ENCODE assay signal across 9 cellular contexts in the genomic region with DNA sequence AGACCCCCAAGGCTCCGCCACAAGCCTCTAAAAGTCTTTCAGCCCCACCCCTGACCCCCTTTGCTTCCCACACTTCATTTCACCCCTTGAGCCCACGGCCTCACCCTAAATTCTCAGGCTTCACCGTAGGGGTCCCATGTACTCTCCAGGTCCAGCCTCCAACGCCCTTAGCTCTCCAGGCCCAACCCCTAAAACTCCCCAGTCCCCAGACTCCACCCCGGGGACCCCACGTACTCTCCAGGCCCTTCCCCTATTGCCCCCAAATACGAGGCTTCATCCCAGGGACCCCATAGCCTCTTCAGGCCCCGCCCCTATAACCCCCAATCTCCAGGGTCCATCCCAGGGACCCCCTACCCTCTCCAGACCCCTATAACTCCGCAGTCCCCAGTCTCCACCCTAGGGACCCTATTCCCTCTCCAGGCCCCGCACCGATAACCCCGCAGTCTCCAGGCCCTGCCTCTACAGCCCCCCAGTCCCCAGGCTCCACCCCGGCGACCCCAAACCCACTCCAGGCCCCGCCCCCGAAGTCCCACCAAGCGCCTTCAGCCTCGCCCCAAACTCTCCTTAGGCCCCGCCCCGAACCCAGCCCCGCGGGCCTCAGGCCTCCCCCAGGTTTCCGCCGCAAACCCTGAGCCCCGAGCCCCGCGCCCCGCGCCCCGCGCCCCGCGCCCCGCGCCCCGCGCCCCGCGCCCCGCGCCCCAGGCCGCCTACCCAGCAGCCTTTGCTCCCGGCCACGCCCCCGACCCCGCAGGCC. TPM values are rescaled to one million over a fixed set of nuclear protein-coding genes. Genes with fewer than 3 reads are reported as not detected.
DNase-seq lines count a peak whose midpoint lies in the region; ATAC-seq lines count a peak whose summit lies in the region.
"Had no signal": no experiment of that assay in that cellular context is flagged by ENCODE, and none has a peak within 500 bp of the region (broad histone marks: within the 10 kb centered on the region; RNA-seq: fewer than 3 reads in every experiment).

No MANE protein-coding gene starts in this region.

- no peaks in the 10 kb centered on the region for H3K27me3 ChIP-seq in adipocyte (replicated peaks; ENCODE audit: control insufficient read depth, insufficient read depth, low read length)
- no peaks in the 10 kb centered on the region for H3K27me3 ChIP-seq in iPS-15b (ENCODE audit: control insufficient read depth, insufficient read depth, low read length)

- no peaks in the 10 kb centered on the region for H3K9me3 ChIP-seq in adipocyte (ENCODE audit: control insufficient read depth, low read length)
- no peaks in the 10 kb centered on the region for H3K9me3 ChIP-seq in iPS-15b (ENCODE audit: control insufficient read depth, insufficient read depth, low read length)

- peak overlapping the region; percentile 95 for H3K27ac Mint-ChIP-seq in activated T-cell treated with anti-CD3 and anti-CD28 coated beads, Interleukin-2, amount 50 U/mL, for 72 hours
- peak overlapping the region; percentile 97 for H3K27ac Mint-ChIP-seq in stimulated activated naive B cell treated with anti-CD40 and anti-IgM and Interleukin-4, amounts not matched to agents 10 μg/mL and 1 μg/mL and 100 μg/mL, for 72 hours

- H3K4me1 ChIP-seq in adipocyte (ENCODE audit: control insufficient read depth, insufficient read depth, low read length) = no peaks in the 10 kb centered on the region
- no peaks in the 10 kb centered on the region for H3K4me1 ChIP-seq in iPS-15b (ENCODE audit: control insufficient read depth, insufficient read depth, low read length)

- DNase-seq in activated T-cell treated with anti-CD3 and anti-CD28 coated beads, Interleukin-2, amount 50 U/mL, for 72 hours = no peak
- DNase-seq in activated T-cell treated with anti-CD3 and anti-CD28 coated beads for 4 hours (no peak), adipocyte (ENCODE audit: low read depth) (peak; percentile 30), A172 (ENCODE audit: low spot score) (no peak), DMS79 treated with DMSO at 0.1 percent for 48 hours (lab: John Stamatoyannopoulos, UW) (no peak)
- no peak for DNase-seq in stimulated activated naive B cell treated with anti-CD40 and anti-IgM and Interleukin-4, amounts not matched to agents 10 μg/mL and 1 μg/mL and 100 μg/mL, for 72 hours

- peak overlapping the region; percentile 89 for H3K4me3 ChIP-seq in adipocyte (ENCODE audit: low read length)
- H3K4me3 ChIP-seq in iPS-15b (ENCODE audit: low read depth, low read length) = peak overlapping the region; percentile 73

- no peaks in the 10 kb centered on the region for H3K9me3 Mint-ChIP-seq in activated T-cell treated with anti-CD3 and anti-CD28 coated beads, Interleukin-2, amount 50 U/mL, for 72 hours
- H3K9me3 Mint-ChIP-seq in stimulated activated naive B cell treated with anti-CD40 and anti-IgM and Interleukin-4, amounts not matched to agents 10 μg/mL and 1 μg/mL and 100 μg/mL, for 72 hours = no peaks in the 10 kb centered on the region

- peaks cover 13% of the 10 kb centered on the region for H3K36me3 ChIP-seq in adipocyte (ENCODE audit: control insufficient read depth, insufficient read depth, low read length, severe bottlenecking)
- H3K36me3 ChIP-seq in iPS-15b (ENCODE audit: control insufficient read depth, insufficient read depth, low read length) = peaks cover 33% of the 10 kb centered on the region

- peaks cover 21% of the 10 kb centered on the region for H3K4me1 Mint-ChIP-seq in activated T-cell treated with anti-CD3 and anti-CD28 coated beads, Interleukin-2, amount 50 U/mL, for 72 hours (ENCODE audit: low read depth)
- peaks cover 18 to 40% of the 10 kb centered on the region in 2 donors for H3K4me1 Mint-ChIP-seq in stimulated activated naive B cell treated with anti-CD40 and anti-IgM and Interleukin-4, amounts not matched to agents 10 μg/mL and 1 μg/mL and 100 μg/mL, for 72 hours

- peaks cover 2 to 4% of the 10 kb centered on the region in 2 donors for H3K36me3 Mint-ChIP-seq in activated T-cell treated with anti-CD3 and anti-CD28 coated beads, Interleukin-2, amount 50 U/mL, for 72 hours (ENCODE audit: insufficient read depth in 2 of 2)
- peaks cover 21 to 30% of the 10 kb centered on the region in 2 donors for H3K36me3 Mint-ChIP-seq in stimulated activated naive B cell treated with anti-CD40 and anti-IgM and Interleukin-4, amounts not matched to agents 10 μg/mL and 1 μg/mL and 100 μg/mL, for 72 hours

- no peaks in the 10 kb centered on the region for H3K27me3 Mint-ChIP-seq in activated T-cell treated with anti-CD3 and anti-CD28 coated beads, Interleukin-2, amount 50 U/mL, for 72 hours (ENCODE audit: low read depth)
- no peaks in the 10 kb centered on the region for H3K27me3 Mint-ChIP-seq in stimulated activated naive B cell treated with anti-CD40 and anti-IgM and Interleukin-4, amounts not matched to agents 10 μg/mL and 1 μg/mL and 100 μg/mL, for 72 hours

- peak; percentile 57 to 65 for ATAC-seq in activated T-cell treated with anti-CD3 and anti-CD28 coated beads, Interleukin-2, amount 50 U/mL, for 72 hours (replicated peaks in 1 of 2)
- ATAC-seq in HG03280 (IDR thresholded peaks at IDR 0.05; ENCODE audit: unreplicated experiment) = peak; percentile 55
- peak; percentile 58 to 64 for ATAC-seq in stimulated activated naive B cell treated with anti-CD40 and anti-IgM and Interleukin-4, amounts not matched to agents 10 μg/mL and 1 μg/mL and 100 μg/mL, for 72 hours (replicated peaks)

- peak overlapping the region; percentile 90 to 92 for H3K4me3 Mint-ChIP-seq in activated T-cell treated with anti-CD3 and anti-CD28 coated beads, Interleukin-2, amount 50 U/mL, for 72 hours
- peak overlapping the region; percentile 93 to 95 for H3K4me3 Mint-ChIP-seq in stimulated activated naive B cell treated with anti-CD40 and anti-IgM and Interleukin-4, amounts not matched to agents 10 μg/mL and 1 μg/mL and 100 μg/mL, for 72 hours

- H3K9ac ChIP-seq in adipocyte (ENCODE audit: low read length) (peak overlapping the region; percentile 87), iPS-15b (ENCODE audit: low read depth, low read length) (peak overlapping the region; percentile 88)

RNA-seq across cellular contexts. Expression of gene MED16, which starts 0.6 kb away (rescaled TPM):
- 10 to 100 TPM; 59.8 to 62.2 TPM for total RNA-seq in activated T-cell treated with anti-CD3 and anti-CD28 coated beads, Interleukin-2, amount 50 U/mL, for 72 hours
- total RNA-seq in A172 (2014; rRNA removed; shearing (Covaris generic)) = 15.2 and 17.2 TPM in 2 replicates

RNA-seq across cellular contexts. Expression of gene RNU6-9, which starts 0.9 kb away (rescaled TPM):
- not detected for total RNA-seq in activated T-cell treated with anti-CD3 and anti-CD28 coated beads, Interleukin-2, amount 50 U/mL, for 72 hours
- not detected in 2 replicates for total RNA-seq in A172 (2014; rRNA removed; shearing (Covaris generic))
- total RNA-seq: myocyte had no signal

RNA-seq across cellular contexts. Expression of gene R3HDM4, which starts 20.6 kb away (rescaled TPM):
- total RNA-seq in activated T-cell treated with anti-CD3 and anti-CD28 coated beads, Interleukin-2, amount 50 U/mL, for 72 hours = 100 to 1,000 TPM; 109 to 126 TPM
- 23.0 and 29.7 TPM in 2 replicates for total RNA-seq in A172 (2014; rRNA removed; shearing (Covaris generic))

RNA-seq across cellular contexts. Expression of gene KISS1R, which starts 24.7 kb away (rescaled TPM):
- total RNA-seq in activated T-cell treated with anti-CD3 and anti-CD28 coated beads, Interleukin-2, amount 50 U/mL, for 72 hours = 1 to 10 TPM; 1.0 to 3.6 TPM
- not detected in 2 replicates for total RNA-seq in A172 (2014; rRNA removed; shearing (Covaris generic))
- total RNA-seq: myocyte had no signal

RNA-seq across cellular contexts. Expression of gene CFD, which starts 33.0 kb away (rescaled TPM):
- total RNA-seq in activated T-cell treated with anti-CD3 and anti-CD28 coated beads, Interleukin-2, amount 50 U/mL, for 72 hours = 1 to 10 TPM; 2.1 to 3.1 TPM
- total RNA-seq in A172 (2014; rRNA removed; shearing (Covaris generic)) = 14.4 and 16.2 TPM in 2 replicates
